Comparison of ENCODE assay signal across 9 cellular contexts in genomic region chr1:155253208-155253607, GRCh38. TPM values are rescaled to one million over a fixed set of nuclear protein-coding genes. Genes with fewer than 3 reads are reported as not detected.
DNase-seq lines count a peak whose midpoint lies in the region; ATAC-seq and TF ChIP-seq lines count a peak whose summit lies in the region.
"Had no signal": no experiment of that assay in that cellular context is flagged by ENCODE, and none has a peak within 500 bp of the region (broad histone marks: within the 10 kb centered on the region; RNA-seq: fewer than 3 reads in every experiment).

No MANE protein-coding gene starts in this region.

- H3K27ac Mint-ChIP-seq in activated T-helper 1 cell treated with anti-CD3 and anti-CD28 coated beads, Interleukin-12 subunit alpha, Interleukin-12 subunit beta, Interleukin-2, Interleukin-4 antibody, amounts not matched to agents 30 ng/mL and 10 ng/mL and 1 ng/mL, durations not matched to agents 14 hours and 24 hours and 36 hours = no peak overlapping the region

- CTCF ChIA-PET in AG04449 (lab: Yijun Ruan, JAX) = interaction anchor here (1.2 to 11.3 kb wide), 7 partner anchors 9 to 395 kb away, joined by 4 to 253 read pairs (median 77); partner anchors contain the start of genes CLK2, FDPS, HCN3 and RUSC1

- no peaks in the 10 kb centered on the region for H3K9me3 Mint-ChIP-seq in activated T-helper 1 cell treated with anti-CD3 and anti-CD28 coated beads, Interleukin-12 subunit alpha, Interleukin-12 subunit beta, Interleukin-2, Interleukin-4 antibody, amounts not matched to agents 30 ng/mL and 10 ng/mL and 1 ng/mL, durations not matched to agents 14 hours and 24 hours and 36 hours

- POLR2A ChIA-PET in AG04449 (lab: Yijun Ruan, JAX) = no interaction called here

- peak overlapping the region; percentile 81 for H3K4me3 ChIP-seq in AG04449 (ENCODE audit: low read depth, low read length)
- peak overlapping the region; percentile 31; the same call in 1 of the 2 replicates for H3K4me3 ChIP-seq in iPS-18c (ENCODE audit: insufficient read depth, low read depth, low read length)

- H3K9me3 ChIP-seq in iPS-18c (ENCODE audit: control insufficient read depth, insufficient read depth, low read length) = peaks cover 2% of the 10 kb centered on the region

- peaks cover 17% of the 10 kb centered on the region for H3K36me3 Mint-ChIP-seq in activated T-helper 1 cell treated with anti-CD3 and anti-CD28 coated beads, Interleukin-12 subunit alpha, Interleukin-12 subunit beta, Interleukin-2, Interleukin-4 antibody, amounts not matched to agents 30 ng/mL and 10 ng/mL and 1 ng/mL, durations not matched to agents 14 hours and 24 hours and 36 hours (ENCODE audit: low read depth)

- no peak overlapping the region for H3K27ac ChIP-seq in foreskin keratinocyte

- no peak for DNase-seq in AG04449 (ENCODE audit: low read depth, low spot score)
- no peak for DNase-seq in activated T-helper 1 cell treated with anti-CD3 and anti-CD28 coated beads, Interleukin-12 subunit alpha, Interleukin-12 subunit beta, Interleukin-2, Interleukin-4 antibody, amounts not matched to agents 30 ng/mL and 10 ng/mL and 1 ng/mL, durations not matched to agents 14 hours and 24 hours and 36 hours (ENCODE audit: low spot score)
- DNase-seq in COR-L47 (lab: John Stamatoyannopoulos, UW) = no peak
- no peak for DNase-seq in foreskin keratinocyte
- DNase-seq: small intestine had no signal

- no peaks in the 10 kb centered on the region for H3K27me3 ChIP-seq in foreskin keratinocyte

- no peaks in the 10 kb centered on the region for H3K27me3 Mint-ChIP-seq in activated T-helper 1 cell treated with anti-CD3 and anti-CD28 coated beads, Interleukin-12 subunit alpha, Interleukin-12 subunit beta, Interleukin-2, Interleukin-4 antibody, amounts not matched to agents 30 ng/mL and 10 ng/mL and 1 ng/mL, durations not matched to agents 14 hours and 24 hours and 36 hours (ENCODE audit: insufficient read depth)

- no peaks in the 10 kb centered on the region for H3K4me1 ChIP-seq in foreskin keratinocyte

- ATAC-seq in GM21619 (IDR thresholded peaks at IDR 0.05; ENCODE audit: unreplicated experiment) (no peak), HG03025 (IDR thresholded peaks at IDR 0.05; ENCODE audit: low FRiP score, unreplicated experiment) (no peak), foreskin keratinocyte (no peak)

- H3K4me1 Mint-ChIP-seq in activated T-helper 1 cell treated with anti-CD3 and anti-CD28 coated beads, Interleukin-12 subunit alpha, Interleukin-12 subunit beta, Interleukin-2, Interleukin-4 antibody, amounts not matched to agents 30 ng/mL and 10 ng/mL and 1 ng/mL, durations not matched to agents 14 hours and 24 hours and 36 hours (ENCODE audit: low read depth) = peaks cover 42% of the 10 kb centered on the region

- TF ChIP-seq CTCF in AG04449 (IDR thresholded peaks at IDR 0.05; ENCODE audit: insufficient read depth, low read length, missing control alignments) (no peak), GM12874 (IDR thresholded peaks at IDR 0.05; ENCODE audit: insufficient read depth, low read depth, low read length) (0 out of 2 replicates have a peak, but pooled peaks have one; percentile 2), foreskin keratinocyte (conservative IDR thresholded peaks at IDR 0.05) (no peak)

- H3K4me3 Mint-ChIP-seq in activated T-helper 1 cell treated with anti-CD3 and anti-CD28 coated beads, Interleukin-12 subunit alpha, Interleukin-12 subunit beta, Interleukin-2, Interleukin-4 antibody, amounts not matched to agents 30 ng/mL and 10 ng/mL and 1 ng/mL, durations not matched to agents 14 hours and 24 hours and 36 hours = peak overlapping the region; percentile 86

- intact Hi-C loops in activated T-helper 1 cell treated with anti-CD3 and anti-CD28 coated beads, Interleukin-12 subunit alpha, Interleukin-12 subunit beta, Interleukin-2, Interleukin-4 antibody, amounts not matched to agents 30 ng/mL and 10 ng/mL and 1 ng/mL, durations not matched to agents 14 hours and 24 hours and 36 hours (cut with micrococcal nuclease) = no loop called here

RNA-seq across cellular contexts. Expression of gene ENTREP3, which starts 2.1 kb away (rescaled TPM):
- 40.3 and 45.5 TPM in 2 replicates for total RNA-seq in activated T-helper 1 cell treated with anti-CD3 and anti-CD28 coated beads, Interleukin-12 subunit alpha, Interleukin-12 subunit beta, Interleukin-2, Interleukin-4 antibody, amounts not matched to agents 30 ng/mL and 10 ng/mL and 1 ng/mL, durations not matched to agents 14 hours and 24 hours and 36 hours
- total RNA-seq in foreskin keratinocyte = 23.4 and 23.6 TPM in 2 replicates
- polyA plus RNA-seq in foreskin keratinocyte = 40.0 and 44.8 TPM in 2 replicates

RNA-seq across cellular contexts. Expression of gene SCAMP3, which starts 9.0 kb away (rescaled TPM):
- 147 and 168 TPM in 2 replicates for total RNA-seq in activated T-helper 1 cell treated with anti-CD3 and anti-CD28 coated beads, Interleukin-12 subunit alpha, Interleukin-12 subunit beta, Interleukin-2, Interleukin-4 antibody, amounts not matched to agents 30 ng/mL and 10 ng/mL and 1 ng/mL, durations not matched to agents 14 hours and 24 hours and 36 hours
- 46.0 and 53.4 TPM in 2 replicates for total RNA-seq in foreskin keratinocyte
- polyA plus RNA-seq in foreskin keratinocyte = 83.3 and 85.4 TPM in 2 replicates

RNA-seq across cellular contexts. Expression of gene CLK2, which starts 20.1 kb away (rescaled TPM):
- 87.0 and 91.6 TPM in 2 replicates for total RNA-seq in activated T-helper 1 cell treated with anti-CD3 and anti-CD28 coated beads, Interleukin-12 subunit alpha, Interleukin-12 subunit beta, Interleukin-2, Interleukin-4 antibody, amounts not matched to agents 30 ng/mL and 10 ng/mL and 1 ng/mL, durations not matched to agents 14 hours and 24 hours and 36 hours
- total RNA-seq in foreskin keratinocyte = 31.5 and 34.0 TPM in 2 replicates
- 25.5 and 28.3 TPM in 2 replicates for polyA plus RNA-seq in foreskin keratinocyte

RNA-seq across cellular contexts. Expression of gene HCN3, which starts 24.1 kb away (rescaled TPM):
- total RNA-seq in activated T-helper 1 cell treated with anti-CD3 and anti-CD28 coated beads, Interleukin-12 subunit alpha, Interleukin-12 subunit beta, Interleukin-2, Interleukin-4 antibody, amounts not matched to agents 30 ng/mL and 10 ng/mL and 1 ng/mL, durations not matched to agents 14 hours and 24 hours and 36 hours = 2.5 and 3.3 TPM in 2 replicates
- total RNA-seq in foreskin keratinocyte = 2.2 and 3.4 TPM in 2 replicates
- polyA plus RNA-seq in foreskin keratinocyte = 2.3 and 2.4 TPM in 2 replicates

RNA-seq across cellular contexts. Expression of gene MTX1, which starts 44.7 kb away (rescaled TPM):
- total RNA-seq in activated T-helper 1 cell treated with anti-CD3 and anti-CD28 coated beads, Interleukin-12 subunit alpha, Interleukin-12 subunit beta, Interleukin-2, Interleukin-4 antibody, amounts not matched to agents 30 ng/mL and 10 ng/mL and 1 ng/mL, durations not matched to agents 14 hours and 24 hours and 36 hours = 61.8 and 62.3 TPM in 2 replicates
- total RNA-seq in foreskin keratinocyte = 71.7 and 72.2 TPM in 2 replicates
- 92.6 and 97.3 TPM in 2 replicates for polyA plus RNA-seq in foreskin keratinocyte
